ENCODE assay signal across 24 cellular contexts in the genomic region with DNA sequence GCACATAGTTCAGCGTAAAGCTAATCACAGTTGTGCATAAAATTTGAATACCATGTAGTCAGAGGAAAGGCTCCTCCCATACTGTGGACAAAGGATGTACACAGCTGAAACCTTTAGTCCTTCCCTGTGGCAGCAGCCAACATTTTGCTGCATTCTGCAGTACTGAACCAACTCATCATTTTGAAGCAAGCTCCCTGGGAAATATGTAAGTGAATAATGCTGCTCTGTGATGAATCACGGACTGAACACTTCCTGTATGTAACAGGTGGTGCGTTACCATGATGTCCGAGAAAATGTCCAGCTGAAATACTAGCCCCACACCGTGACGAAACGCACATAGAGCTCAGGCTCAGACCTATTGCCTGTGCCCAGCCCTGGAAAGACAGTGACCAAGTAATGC.
DNase-seq lines count a peak whose midpoint lies in the region; ATAC-seq and TF ChIP-seq lines count a peak whose summit lies in the region.
"Had no signal": no experiment of that assay in that cellular context is flagged by ENCODE, and none has a peak within 500 bp of the region (broad histone marks: within the 10 kb centered on the region; RNA-seq: fewer than 3 reads in every experiment).

No MANE protein-coding gene starts in this region.

- peak overlapping the region; percentile 29 for H3K4me2 ChIP-seq in skeletal muscle satellite cell (ENCODE audit: low read length)

- peak overlapping the region; percentile 7 for H3K9ac ChIP-seq in skeletal muscle satellite cell (ENCODE audit: low read depth, low read length)

- H3K9me3 ChIP-seq in body of pancreas (no peaks in the 10 kb centered on the region), skeletal muscle satellite cell (replicated peaks; ENCODE audit: low read length) (no peaks in the 10 kb centered on the region)
- H3K9me3 ChIP-seq: ascending aorta, lower lobe of right lung had no signal

- no peaks in the 10 kb centered on the region for H3K27me3 ChIP-seq in body of pancreas
- H3K27me3 ChIP-seq in skeletal muscle satellite cell (ENCODE audit: control insufficient read depth, insufficient read depth, low read length) = no peaks in the 10 kb centered on the region
- H3K27me3 ChIP-seq: ascending aorta had no signal

- peak overlapping the region in 1 of 4 donors; percentile 21 for H3K27ac ChIP-seq in body of pancreas
- H3K27ac ChIP-seq: ascending aorta, coronary artery, epithelial cell of prostate, lower lobe of right lung had no signal

- H3K4me3 ChIP-seq in body of pancreas = no peak overlapping the region
- no peak overlapping the region for H3K4me3 ChIP-seq in skeletal muscle satellite cell (ENCODE audit: low read length)
- H3K4me3 ChIP-seq: ascending aorta, coronary artery, lower lobe of right lung had no signal

- ATAC-seq in body of pancreas (peak; percentile 21), HG03139 (IDR thresholded peaks at IDR 0.05; ENCODE audit: unreplicated experiment) (no peak), HG03095 (IDR thresholded peaks at IDR 0.05; ENCODE audit: unreplicated experiment) (no peak)
- ATAC-seq: lower lobe of right lung had no signal

- H3K4me1 ChIP-seq in body of pancreas (no peaks in the 10 kb centered on the region), skeletal muscle satellite cell (ENCODE audit: control insufficient read depth, insufficient read depth, low read length) (peaks cover 12% of the 10 kb centered on the region)
- H3K4me1 ChIP-seq: ascending aorta, lower lobe of right lung had no signal

- TF ChIP-seq POLR2A in body of pancreas (IDR thresholded peaks at IDR 0.05) = no peak

- no peak for TF ChIP-seq CTCF in body of pancreas (IDR thresholded peaks at IDR 0.05)

- H3K36me3 ChIP-seq in body of pancreas (replicated peaks in 1 of 2; ENCODE audit: insufficient read depth in 1 of 2, low read depth in 2 of 2) = no peaks in the 10 kb centered on the region
- no peaks in the 10 kb centered on the region for H3K36me3 ChIP-seq in skeletal muscle satellite cell (ENCODE audit: insufficient read depth, low read length)
- H3K36me3 ChIP-seq: ascending aorta, lower lobe of right lung had no signal

- DNase-seq in HS-5 (ENCODE audit: low read depth) (peak; percentile 28), body of pancreas (peak in 3 of 4 donors; percentile 16 to 65 (median 31)), glomerular endothelial cell (ENCODE audit: extremely low read depth, low read depth, low spot score) (peak; percentile 9), NCI-H1694 (lab: John Stamatoyannopoulos, UW) (no peak)
- DNase-seq: activated CD4-positive, alpha-beta T cell treated with anti-CD3 and anti-CD28 coated beads, Interleukin-2, amount 10 ng/mL, durations not matched to agents 7 days and 5 days; activated naive CD4-positive, alpha-beta T cell treated with Interleukin-2 at 50 U/mL for 16 hours; activated T-cell treated with anti-CD3 and anti-CD28 coated beads for 4 hours; Calu3; GF-D8; head of caudate nucleus; lower lobe of right lung; naive B cell; NCI-H2029; NCI-H446 treated with DMSO at 0.1 percent for 48 hours; posterior cingulate gyrus; small intestine; stimulated activated CD4-positive, alpha-beta T cell treated with anti-CD3 and anti-CD28 coated beads, Interleukin-4, amount 100 ng/mL, for 1 hour; SW 1271 had no signal

- intact Hi-C loops in body of pancreas (cut with DNase I) = no loop called here

- 59 to 65% methylated on average over 7 of the region's 7 CpGs for WGBS in body of pancreas, 2 donors
